Comparison of ENCODE assay signal across 12 cellular contexts in the genomic region with DNA sequence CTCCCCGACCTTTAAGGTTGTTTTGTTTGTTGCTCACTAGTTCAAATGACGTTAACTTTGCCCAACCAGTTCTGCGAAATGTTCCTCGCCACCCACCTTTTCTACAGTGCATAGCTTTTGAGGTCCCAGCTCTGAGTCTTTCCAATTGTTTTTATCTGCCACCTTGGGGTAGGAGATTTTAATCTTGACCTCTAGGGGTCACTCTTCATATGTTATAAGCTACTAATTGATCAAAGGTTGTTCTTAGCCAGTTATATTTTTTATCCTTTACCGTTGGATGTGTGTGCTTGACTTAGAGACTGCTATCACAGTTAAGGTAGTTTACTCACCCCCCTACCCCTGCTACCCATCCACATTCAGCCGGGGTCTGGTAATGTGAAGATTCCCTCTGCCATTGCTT.
A peak's percentile ranks its signal among the peaks of the same experiment; 100 is the strongest.
DNase-seq lines count a peak whose midpoint lies in the region; ATAC-seq, FAIRE-seq and TF ChIP-seq lines count a peak whose summit lies in the region.
"Had no signal": no experiment of that assay in that cellular context is flagged by ENCODE, and none has a peak within 500 bp of the region (broad histone marks: within the 10 kb centered on the region; RNA-seq: fewer than 3 reads in every experiment).

No MANE protein-coding gene starts in this region.

- H3K36me3 Mint-ChIP-seq in activated CD8-positive, alpha-beta T cell treated with anti-CD3 and anti-CD28 coated beads for 36 hours (ENCODE audit: low read depth), result no peaks in the 10 kb centered on the region
- no peaks in the 10 kb centered on the region for H3K36me3 Mint-ChIP-seq in activated CD8-positive, alpha-beta T cell treated with anti-CD3 and anti-CD28 coated beads, Interleukin-2, amount 10 ng/mL, durations not matched to agents 7 days and 5 days (ENCODE audit: low read depth)
- H3K36me3 Mint-ChIP-seq: activated CD8-positive, alpha-beta memory T cell treated with anti-CD3 and anti-CD28 coated beads, Interleukin-2, amount 10 ng/mL, durations not matched to agents 7 days and 5 days had no signal

- no peaks in the 10 kb centered on the region for H3F3A ChIP-seq in Loucy (ENCODE audit: low read depth)

- H3K9me3 ChIP-seq in Loucy (ENCODE audit: insufficient read depth, low read depth, low read length) (no peaks in the 10 kb centered on the region), small intestine (ENCODE audit: control insufficient read depth, low read depth) (no peaks in the 10 kb centered on the region)
- H3K9me3 ChIP-seq: SJCRH30 had no signal

- no peak for FAIRE-seq in small intestine (lab: Jason Lieb, UNC)

- no peak overlapping the region for H3K27ac ChIP-seq in small intestine (ENCODE audit: low read depth in 1 of 2, low read length in 1 of 2)
- no peak overlapping the region for H3K27ac ChIP-seq in dorsolateral prefrontal cortex
- H3K27ac ChIP-seq: SJCRH30 had no signal

- ATAC-seq in activated CD8-positive, alpha-beta T cell treated with anti-CD3 and anti-CD28 coated beads for 36 hours, result no peak
- ATAC-seq in activated CD8-positive, alpha-beta T cell treated with anti-CD3 and anti-CD28 coated beads, Interleukin-2, amount 10 ng/mL, durations not matched to agents 7 days and 5 days, result no peak
- ATAC-seq in HG03135 (IDR thresholded peaks at IDR 0.05; ENCODE audit: unreplicated experiment), result no peak
- ATAC-seq: activated CD8-positive, alpha-beta memory T cell treated with anti-CD3 and anti-CD28 coated beads, Interleukin-2, amount 10 ng/mL, durations not matched to agents 7 days and 5 days had no signal

- no peak overlapping the region for H3K9ac ChIP-seq in Loucy (ENCODE audit: low read depth, low read length, poor library complexity, severe bottlenecking)

- H3K4me3 Mint-ChIP-seq in activated CD8-positive, alpha-beta T cell treated with anti-CD3 and anti-CD28 coated beads for 36 hours, result no peak overlapping the region
- H3K4me3 Mint-ChIP-seq in activated CD8-positive, alpha-beta T cell treated with anti-CD3 and anti-CD28 coated beads, Interleukin-2, amount 10 ng/mL, durations not matched to agents 7 days and 5 days, result no peak overlapping the region
- H3K4me3 Mint-ChIP-seq: activated CD8-positive, alpha-beta memory T cell treated with anti-CD3 and anti-CD28 coated beads, Interleukin-2, amount 10 ng/mL, durations not matched to agents 7 days and 5 days had no signal

- DNase-seq in activated CD8-positive, alpha-beta T cell treated with anti-CD3 and anti-CD28 coated beads for 36 hours, result no peak
- DNase-seq in activated CD8-positive, alpha-beta T cell treated with anti-CD3 and anti-CD28 coated beads, Interleukin-2, amount 10 ng/mL, durations not matched to agents 7 days and 5 days, result no peak
- peak; percentile 21 for DNase-seq in choroid plexus epithelial cell (ENCODE audit: low read depth)
- DNase-seq in small intestine, result peak; percentile 42
- no peak for DNase-seq in medulla oblongata (ENCODE audit: extremely low spot score)
- no peak for DNase-seq in dorsolateral prefrontal cortex
- DNase-seq: activated CD8-positive, alpha-beta memory T cell treated with anti-CD3 and anti-CD28 coated beads, Interleukin-2, amount 10 ng/mL, durations not matched to agents 7 days and 5 days; central memory CD4-positive, alpha-beta T cell; head of caudate nucleus had no signal

- WGBS in small intestine, 3 donors, result 67 to 75% (median 70%) methylated on average over 6 of the region's 6 CpGs

- no peak overlapping the region for H3K4me2 ChIP-seq in Loucy (ENCODE audit: low read depth, low read length, poor library complexity, severe bottlenecking)

- no peaks in the 10 kb centered on the region for H3K27me3 Mint-ChIP-seq in activated CD8-positive, alpha-beta T cell treated with anti-CD3 and anti-CD28 coated beads for 36 hours
- H3K27me3 Mint-ChIP-seq in activated CD8-positive, alpha-beta T cell treated with anti-CD3 and anti-CD28 coated beads, Interleukin-2, amount 10 ng/mL, durations not matched to agents 7 days and 5 days (ENCODE audit: low read depth), result peaks cover 3% of the 10 kb centered on the region
- H3K27me3 Mint-ChIP-seq: activated CD8-positive, alpha-beta memory T cell treated with anti-CD3 and anti-CD28 coated beads, Interleukin-2, amount 10 ng/mL, durations not matched to agents 7 days and 5 days had no signal

- no peak overlapping the region for H3K4me3 ChIP-seq in Loucy (ENCODE audit: low read length, poor library complexity, severe bottlenecking)
- H3K4me3 ChIP-seq in choroid plexus epithelial cell (ENCODE audit: low read depth, low read length), result no peak overlapping the region
- no peak overlapping the region for H3K4me3 ChIP-seq in small intestine (ENCODE audit: low read depth in 1 of 2, low read length in 2 of 2)
- H3K4me3 ChIP-seq in dorsolateral prefrontal cortex, result no peak overlapping the region
- H3K4me3 ChIP-seq: SJCRH30 had no signal

- POLR2A ChIA-PET in activated CD8-positive, alpha-beta T cell treated with anti-CD3 and anti-CD28 coated beads for 36 hours (lab: Charles Lee), result no interaction called here
- POLR2A ChIA-PET in activated CD8-positive, alpha-beta T cell treated with anti-CD3 and anti-CD28 coated beads, Interleukin-2, amount 10 ng/mL, durations not matched to agents 7 days and 5 days (lab: Charles Lee), result no interaction called here

- CTCF ChIA-PET in activated CD8-positive, alpha-beta T cell treated with anti-CD3 and anti-CD28 coated beads for 36 hours (lab: Charles Lee), result interaction anchor here (0.8 to 1.7 kb wide), 6 partner anchors 9 to 110 kb away, joined by 3 to 5 read pairs (median 3); no protein-coding TSS in a partner anchor
- CTCF ChIA-PET in activated CD8-positive, alpha-beta T cell treated with anti-CD3 and anti-CD28 coated beads, Interleukin-2, amount 10 ng/mL, durations not matched to agents 7 days and 5 days (lab: Charles Lee), result interaction anchor here (0.9 to 1.6 kb wide), 7 partner anchors 13 to 275 kb away, joined by 3 to 5 read pairs (median 3); no protein-coding TSS in a partner anchor

- H3K36me3 ChIP-seq in Loucy (ENCODE audit: insufficient read depth, low read length) (no peaks in the 10 kb centered on the region), small intestine (ENCODE audit: control insufficient read depth in 2 of 2, insufficient read depth in 2 of 2, low read length in 2 of 2) (no peaks in the 10 kb centered on the region)
- H3K36me3 ChIP-seq: SJCRH30 had no signal

- H4K20me1 ChIP-seq in Loucy (ENCODE audit: insufficient read depth, low read length, poor library complexity, severe bottlenecking), result no peaks in the 10 kb centered on the region

- H3K9me3 Mint-ChIP-seq in activated CD8-positive, alpha-beta T cell treated with anti-CD3 and anti-CD28 coated beads for 36 hours, result no peaks in the 10 kb centered on the region
- H3K9me3 Mint-ChIP-seq in activated CD8-positive, alpha-beta T cell treated with anti-CD3 and anti-CD28 coated beads, Interleukin-2, amount 10 ng/mL, durations not matched to agents 7 days and 5 days (ENCODE audit: insufficient read depth), result no peaks in the 10 kb centered on the region

- no peak overlapping the region for H2AFZ ChIP-seq in Loucy (ENCODE audit: low read length)

- no peaks in the 10 kb centered on the region for H3K4me1 ChIP-seq in Loucy (ENCODE audit: insufficient read depth, low read length, poor library complexity, severe bottlenecking)
- no peaks in the 10 kb centered on the region for H3K4me1 ChIP-seq in small intestine (ENCODE audit: control insufficient read depth in 2 of 2, insufficient read depth in 1 of 2, low read depth in 1 of 2, low read length in 1 of 2)
- H3K4me1 ChIP-seq: SJCRH30 had no signal

- no peaks in the 10 kb centered on the region for H3K4me1 Mint-ChIP-seq in activated CD8-positive, alpha-beta T cell treated with anti-CD3 and anti-CD28 coated beads for 36 hours (ENCODE audit: low read depth)
- H3K4me1 Mint-ChIP-seq in activated CD8-positive, alpha-beta T cell treated with anti-CD3 and anti-CD28 coated beads, Interleukin-2, amount 10 ng/mL, durations not matched to agents 7 days and 5 days (ENCODE audit: low read depth), result no peaks in the 10 kb centered on the region
- H3K4me1 Mint-ChIP-seq: activated CD8-positive, alpha-beta memory T cell treated with anti-CD3 and anti-CD28 coated beads, Interleukin-2, amount 10 ng/mL, durations not matched to agents 7 days and 5 days had no signal

- H3K9me2 ChIP-seq in Loucy (replicated peaks; ENCODE audit: low read depth, low read length), result no peaks in the 10 kb centered on the region

- H3K79me2 ChIP-seq in Loucy (ENCODE audit: insufficient read depth, low read length), result no peaks in the 10 kb centered on the region

- TF ChIP-seq CTCF in activated CD8-positive, alpha-beta T cell treated with anti-CD3 and anti-CD28 coated beads for 36 hours (IDR thresholded peaks at IDR 0.05), result peak; percentile 40
- peak; percentile 78 for TF ChIP-seq CTCF in Loucy (conservative IDR thresholded peaks at IDR 0.05; ENCODE audit: low read length)
- no peak for TF ChIP-seq CTCF in choroid plexus epithelial cell (conservative IDR thresholded peaks at IDR 0.05; ENCODE audit: low read depth, low read length)
- TF ChIP-seq CTCF in dorsolateral prefrontal cortex (IDR thresholded peaks at IDR 0.05 in 54 of 56, conservative IDR thresholded peaks at IDR 0.05 in 2 of 56; ENCODE audit: low read depth in 1 of 56, partially characterized antibody in 56 of 56), result peak in 17 of 56 donors; percentile 8 to 27 (median 18)

- intact Hi-C loops in activated CD8-positive, alpha-beta T cell treated with anti-CD3 and anti-CD28 coated beads for 36 hours (cut with micrococcal nuclease), result no loop called here
- intact Hi-C loops in dorsolateral prefrontal cortex (cut with DNase I), result no loop called here

- H3K27ac Mint-ChIP-seq in activated CD8-positive, alpha-beta T cell treated with anti-CD3 and anti-CD28 coated beads for 36 hours, result no peak overlapping the region
- no peak overlapping the region for H3K27ac Mint-ChIP-seq in activated CD8-positive, alpha-beta T cell treated with anti-CD3 and anti-CD28 coated beads, Interleukin-2, amount 10 ng/mL, durations not matched to agents 7 days and 5 days
- H3K27ac Mint-ChIP-seq: activated CD8-positive, alpha-beta memory T cell treated with anti-CD3 and anti-CD28 coated beads, Interleukin-2, amount 10 ng/mL, durations not matched to agents 7 days and 5 days had no signal

- H3K27me3 ChIP-seq in Loucy (ENCODE audit: insufficient read depth, low read length, poor library complexity, severe bottlenecking) (no peaks in the 10 kb centered on the region), small intestine (ENCODE audit: control insufficient read depth in 2 of 2, insufficient read depth in 2 of 2, low read length in 2 of 2) (no peaks in the 10 kb centered on the region), dorsolateral prefrontal cortex (no peaks in the 10 kb centered on the region)

Comparison
In these comparisons a context has a peak if more than half of its experiments do, and no peak if none do; other contexts are left out.
1. DNase-seq: peak in choroid plexus epithelial cell (single experiment) and small intestine (single experiment); none in activated CD8-positive, alpha-beta T cell treated with anti-CD3 and anti-CD28 coated beads for 36 hours (single experiment), activated CD8-positive, alpha-beta T cell treated with anti-CD3 and anti-CD28 coated beads, Interleukin-2, amount 10 ng/mL, durations not matched to agents 7 days and 5 days (single experiment), medulla oblongata (single experiment) and dorsolateral prefrontal cortex (0 of 10).